In genomic region chr4:185903205-185903604, GRCh38 we compare ENCODE assay signal across 22 cellular contexts.
"Had no signal": no experiment of that assay in that cellular context is flagged by ENCODE, and none has a peak within 500 bp of the region (broad histone marks: within the 10 kb centered on the region; RNA-seq: fewer than 3 reads in every experiment).

No MANE protein-coding gene starts in this region.

- DNase-seq: activated CD4-positive, alpha-beta T cell treated with anti-CD3 and anti-CD28 coated beads, Interleukin-2, amount 10 ng/mL, durations not matched to agents 7 days and 5 days; activated CD8-positive, alpha-beta T cell treated with anti-CD3 and anti-CD28 coated beads, Interleukin-2, amount 10 ng/mL, durations not matched to agents 7 days and 5 days; activated naive CD4-positive, alpha-beta T cell treated with Interleukin-2 at 50 U/mL for 16 hours; activated naive CD8-positive, alpha-beta T cell treated with anti-CD3 and anti-CD28 coated beads, Interleukin-2, amount 10 ng/mL, durations not matched to agents 7 days and 5 days; activated T-cell treated with anti-CD3 and anti-CD28 coated beads, Interleukin-2, amount 50 U/mL, for 24 hours; amygdala; central memory CD4-positive, alpha-beta T cell; colonic mucosa; left lung; naive thymus-derived CD4-positive, alpha-beta T cell; SK-N-SH; stimulated activated CD8-positive, alpha-beta memory T cell treated with anti-CD3 and anti-CD28 coated beads, Interleukin-4, amount 100 ng/mL, for 48 hours; stimulated activated naive CD4-positive, alpha-beta T cell treated with Interleukin-2 at 50 U/mL for 16 hours; transverse colon; uterus had no signal

- H3K9me3 Mint-ChIP-seq: activated CD4-positive, alpha-beta T cell treated with anti-CD3 and anti-CD28 coated beads, Interleukin-2, amount 10 ng/mL, durations not matched to agents 7 days and 5 days; activated naive CD8-positive, alpha-beta T cell treated with anti-CD3 and anti-CD28 coated beads, Interleukin-2, amount 10 ng/mL, durations not matched to agents 7 days and 5 days; activated T-cell treated with anti-CD3 and anti-CD28 coated beads, Interleukin-2, amount 50 U/mL, for 24 hours; activated T-helper 2 cell treated with anti-CD3 and anti-CD28 coated beads, Interferon-gamma antibody, Interleukin-2, Interleukin-4, amounts not matched to agents 10 μg/mL and 5 μg/mL and 100 μg/mL, durations not matched to agents 14 hours and 24 hours and 36 hours; naive thymus-derived CD4-positive, alpha-beta T cell; T-helper 2 cell treated with Interferon-gamma antibody and Interleukin-4, amounts not matched to agents 5 μg/mL and 100 μg/mL, for 36 hours had no signal

- H3K27me3 Mint-ChIP-seq: activated CD4-positive, alpha-beta T cell treated with anti-CD3 and anti-CD28 coated beads, Interleukin-2, amount 10 ng/mL, durations not matched to agents 7 days and 5 days; activated T-cell treated with anti-CD3 and anti-CD28 coated beads, Interleukin-2, amount 50 U/mL, for 24 hours had no signal

- H3K4me3 ChIP-seq: body of pancreas, colonic mucosa, hepatocyte, left lung, transverse colon, uterus had no signal

- H3K27ac ChIP-seq: body of pancreas, colonic mucosa, hepatocyte, left lung, parathyroid adenoma, transverse colon, uterus had no signal

- ATAC-seq: activated CD4-positive, CD25-positive, alpha-beta regulatory T cell treated with anti-CD3 and anti-CD28 coated beads, Interleukin-2, amount 50 U/mL, for 24 hours; activated CD8-positive, alpha-beta T cell treated with anti-CD3 and anti-CD28 coated beads, Interleukin-2, amount 10 ng/mL, durations not matched to agents 7 days and 5 days; body of pancreas; left lung; naive thymus-derived CD4-positive, alpha-beta T cell; sciatic nerve had no signal

- H3K4me3 Mint-ChIP-seq: activated CD4-positive, alpha-beta T cell treated with anti-CD3 and anti-CD28 coated beads, Interleukin-2, amount 10 ng/mL, durations not matched to agents 7 days and 5 days; activated CD8-positive, alpha-beta T cell treated with anti-CD3 and anti-CD28 coated beads, Interleukin-2, amount 10 ng/mL, durations not matched to agents 7 days and 5 days; activated naive CD8-positive, alpha-beta T cell treated with anti-CD3 and anti-CD28 coated beads, Interleukin-2, amount 10 ng/mL, durations not matched to agents 7 days and 5 days; activated T-cell treated with anti-CD3 and anti-CD28 coated beads, Interleukin-2, amount 50 U/mL, for 24 hours; naive thymus-derived CD4-positive, alpha-beta T cell; T-helper 2 cell treated with Interferon-gamma antibody and Interleukin-4, amounts not matched to agents 5 μg/mL and 100 μg/mL, for 36 hours had no signal

- H3K4me1 Mint-ChIP-seq: activated CD4-positive, alpha-beta T cell treated with anti-CD3 and anti-CD28 coated beads, Interleukin-2, amount 10 ng/mL, durations not matched to agents 7 days and 5 days; activated naive CD8-positive, alpha-beta T cell treated with anti-CD3 and anti-CD28 coated beads, Interleukin-2, amount 10 ng/mL, durations not matched to agents 7 days and 5 days; naive thymus-derived CD4-positive, alpha-beta T cell had no signal

- H3K36me3 Mint-ChIP-seq: activated naive CD8-positive, alpha-beta T cell treated with anti-CD3 and anti-CD28 coated beads, Interleukin-2, amount 10 ng/mL, durations not matched to agents 7 days and 5 days; naive thymus-derived CD4-positive, alpha-beta T cell had no signal

- H3K27ac Mint-ChIP-seq: activated CD4-positive, alpha-beta T cell treated with anti-CD3 and anti-CD28 coated beads, Interleukin-2, amount 10 ng/mL, durations not matched to agents 7 days and 5 days; activated CD8-positive, alpha-beta T cell treated with anti-CD3 and anti-CD28 coated beads, Interleukin-2, amount 10 ng/mL, durations not matched to agents 7 days and 5 days; activated naive CD8-positive, alpha-beta T cell treated with anti-CD3 and anti-CD28 coated beads, Interleukin-2, amount 10 ng/mL, durations not matched to agents 7 days and 5 days; activated T-cell treated with anti-CD3 and anti-CD28 coated beads, Interleukin-2, amount 50 U/mL, for 24 hours; activated T-helper 2 cell treated with anti-CD3 and anti-CD28 coated beads, Interferon-gamma antibody, Interleukin-2, Interleukin-4, amounts not matched to agents 10 μg/mL and 5 μg/mL and 100 μg/mL, durations not matched to agents 14 hours and 24 hours and 36 hours; naive thymus-derived CD4-positive, alpha-beta T cell; T-helper 2 cell treated with Interferon-gamma antibody and Interleukin-4, amounts not matched to agents 5 μg/mL and 100 μg/mL, for 36 hours had no signal
